In genomic region chr15:76584868-76585572, GRCh38 we compare ENCODE assay signal across 29 cellular contexts.
"Had no signal": no experiment of that assay in that cellular context is flagged by ENCODE, and none has a peak within 500 bp of the region (broad histone marks: within the 10 kb centered on the region; RNA-seq: fewer than 3 reads in every experiment).

No MANE protein-coding gene starts in this region.

- H3K27me3 ChIP-seq: body of pancreas, breast epithelium, Peyer's patch had no signal

- H3K4me3 ChIP-seq: body of pancreas, breast epithelium, K562, Peyer's patch had no signal

- H3K36me3 ChIP-seq: breast epithelium, Peyer's patch had no signal

- H3K27ac ChIP-seq: body of pancreas, breast epithelium, Peyer's patch had no signal

- H3K4me1 ChIP-seq: body of pancreas, breast epithelium had no signal

- DNase-seq: activated CD4-positive, alpha-beta T cell treated with anti-CD3 and anti-CD28 coated beads, Interleukin-2, amount 10 ng/mL, durations not matched to agents 24 days and 14 days; activated CD4-positive, alpha-beta T cell treated with anti-CD3 and anti-CD28 coated beads, Interleukin-2, amount 50 U/mL, for 4 hours; activated CD8-positive, alpha-beta T cell treated with anti-CD3 and anti-CD28 coated beads for 36 hours; activated effector memory CD4-positive, alpha-beta T cell treated with anti-CD3 and anti-CD28 coated beads, Interleukin-2, amount 50 U/mL, for 16 hours; activated naive CD4-positive, alpha-beta T cell treated with Interleukin-2 at 50 U/mL for 16 hours; activated naive CD8-positive, alpha-beta T cell treated with anti-CD3 and anti-CD28 coated beads, Interleukin-2, amount 10 ng/mL, durations not matched to agents 7 days and 5 days; activated T-cell treated with anti-CD3 and anti-CD28 coated beads, Interleukin-2, amount 50 U/mL, for 1 hour; activated T-cell treated with anti-CD3 and anti-CD28 coated beads, Interleukin-2, amount 50 U/mL, for 72 hours; amygdala; body of pancreas; caudate nucleus; cerebellar nuclear complex; IMR-90; Karpas-422; NCI-H1105; NCI-H1417 treated with DMSO at 0.1 percent for 48 hours; NCI-H187 treated with DMSO at 0.1 percent for 48 hours; NCI-H2081; NCI-H446 treated with DMSO at 0.1 percent for 48 hours; NCI-H524; NCI-H69; NCI-H82; NK-92 treated with Interleukin-12 subunit alpha and Interleukin-12 subunit beta, amount 100 ng/mL, for 24 hours; PC-3; Peyer's patch; RPMI8226; SW 1271 had no signal
